In the genomic region with DNA sequence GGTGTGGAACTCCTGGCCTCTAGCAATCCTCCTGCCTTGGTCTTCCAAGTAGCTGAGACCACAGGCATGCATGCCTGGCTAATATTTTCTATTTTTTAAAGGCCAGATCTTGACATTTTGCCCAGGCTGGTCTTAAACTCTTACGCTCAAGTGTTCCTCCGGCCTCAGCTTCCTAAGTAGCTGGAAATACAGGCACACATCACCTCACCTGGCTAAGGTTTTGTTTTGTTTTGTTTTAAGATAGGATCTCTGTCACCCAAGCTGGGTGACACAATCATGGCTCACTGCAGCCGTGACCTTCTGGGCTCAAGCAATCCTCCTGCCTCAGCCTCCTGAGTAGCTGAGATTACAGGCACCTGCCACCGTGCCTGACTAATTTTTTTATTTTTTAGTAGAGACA, we compare ENCODE assay signal across 1 cellular context.
A peak's percentile ranks its signal among the peaks of the same experiment; 100 is the strongest.
TF ChIP-seq lines count a peak whose summit lies in the region.

No MANE protein-coding gene starts in this region.

TF ChIP-seq in K562, 482 proteins besides CTCF, POLR2A, EP300 and RAD21:
- TF ChIP-seq ZNF324 (CRISPR knock-in tag; IDR thresholded peaks at IDR 0.05): no peak
- no peak for TF ChIP-seq HIVEP1 (CRISPR knock-in tag; IDR thresholded peaks at IDR 0.05)
- no peak for TF ChIP-seq POU5F1 (IDR thresholded peaks at IDR 0.05; ENCODE audit: borderline replicate concordance, low read depth, low read length, partially characterized antibody)
- peak; percentile 38 to 62; a peak in 3 of 4 replicates for TF ChIP-seq KDM1A (IDR thresholded peaks at IDR 0.05)
- 0 out of 2 replicates have a peak, but pooled peaks have one; percentile 10 for TF ChIP-seq CBFA2T2 (conservative IDR thresholded peaks at IDR 0.05)
